Comparison of ENCODE assay signal across 1 cellular context in the genomic region with DNA sequence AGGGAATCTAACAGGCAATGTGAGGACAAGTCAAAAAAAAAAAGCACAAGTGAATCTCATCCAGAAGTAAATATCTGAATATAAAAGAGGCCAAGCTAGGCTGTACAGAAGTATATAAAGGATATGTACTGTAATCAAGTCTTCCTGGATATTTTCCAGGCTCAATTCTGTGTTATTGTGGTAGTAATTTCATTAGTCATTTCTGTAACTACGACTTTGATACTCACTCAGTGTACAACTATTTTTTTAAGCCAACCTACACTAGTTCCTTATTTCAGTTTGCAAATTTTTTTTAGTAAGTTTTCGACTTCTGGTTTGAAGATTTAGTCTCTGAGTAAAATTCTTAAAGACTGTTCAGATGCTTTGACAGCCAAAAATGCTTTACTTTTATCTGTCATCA.
TF ChIP-seq lines count a peak whose summit lies in the region.

No MANE protein-coding gene starts in this region.

TF ChIP-seq in K562, 482 proteins besides CTCF, POLR2A, EP300 and RAD21 (continued from another document):
- TF ChIP-seq ZBTB1 (CRISPR knock-in tag; IDR thresholded peaks at IDR 0.05; ENCODE audit: borderline replicate concordance, low read depth): no peak
TF ChIP-seq in K562: peak in this region for 0.
